In genomic region chr9:101549472-101550098, GRCh38 we compare ENCODE assay signal across 13 cellular contexts. TPM values are rescaled to one million over a fixed set of nuclear protein-coding genes. Genes with fewer than 3 reads are reported as not detected.
DNase-seq lines count a peak whose midpoint lies in the region; ATAC-seq, FAIRE-seq and TF ChIP-seq lines count a peak whose summit lies in the region.
"Not testable (repeated sequence)": the region's sequence is repeated elsewhere in the genome, so short reads cannot be mapped to it uniquely, and the experiment has no call there.
"Had no signal": no experiment of that assay in that cellular context is flagged by ENCODE, and none has a peak within 500 bp of the region (broad histone marks: within the 10 kb centered on the region; RNA-seq: fewer than 3 reads in every experiment).

No MANE protein-coding gene starts in this region.

- intact Hi-C loops in HCT116 (cut with micrococcal nuclease), result loop anchor here (1.0 kb wide), 1 partner anchor 90 kb away; no protein-coding TSS in a partner anchor
- intact Hi-C loops in K562 (cut with micrococcal nuclease); left ventricle myocardium inferior (cut with micrococcal nuclease); tibial artery (cut with DNase I; ENCODE audit: low total_unique reads): not testable (repeated sequence)

- RAD21 ChIA-PET in HCT116 (lab: Charles Lee; ENCODE audit: low non-redundant PET in 1 of 2, low total read pairs in 2 of 2, uncharacterized antibody in 2 of 2, unreplicated experiment in 2 of 2), result interaction anchor here in 1 of 2 experiments (0.9 kb wide), 1 partner anchor 91 kb away, joined by 3 read pairs; no protein-coding TSS in a partner anchor

- H3K4me1 Mint-ChIP-seq in nephron, result not testable (repeated sequence)

- H3K27me3 Mint-ChIP-seq in nephron (ENCODE audit: low read depth), result not testable (repeated sequence)

- not testable (repeated sequence) for H3K27ac ChIP-seq in HCT116 (ENCODE audit: low read depth, low read length); RWPE2 (ENCODE audit: poor library complexity, severe bottlenecking); K562 (ENCODE audit: extremely low read depth, low read depth, low read length); left ventricle myocardium inferior (replicated peaks); tibial artery

- not testable (repeated sequence) for FAIRE-seq in K562 (lab: Jason Lieb, UNC)

- BruUV-seq in HCT116 (replicated peaks; lab: Mats Ljungman, UMichigan); K562 (replicated peaks; lab: Mats Ljungman, UMichigan): not testable (repeated sequence)

- TF ChIP-seq RAD21 in HCT116 (IDR thresholded peaks at IDR 0.05; ENCODE audit: low read depth) (0 out of 2 replicates have a peak, but pooled peaks have one; percentile 16), K562 (CRISPR knock-in tag; conservative IDR thresholded peaks at IDR 0.05 in 1 of 2, IDR thresholded peaks at IDR 0.05 in 1 of 2) (peak in 1 of 2 experiments; percentile 22; a peak in 2 of 4 replicates)

- POLR2A ChIA-PET in HCT116 (lab: Charles Lee); K562 (lab: Yijun Ruan, JAX): not testable (repeated sequence)

- H3K4me3 ChIP-seq in AG10803 (ENCODE audit: low read length); HCT116 (replicated peaks in 1 of 2; ENCODE audit: low read depth in 1 of 2, low read length in 2 of 2); RWPE2 (ENCODE audit: severe bottlenecking); K562; epithelial cell of esophagus (ENCODE audit: low read length); left ventricle myocardium inferior; tibial artery: not testable (repeated sequence)

- H3K9me1 ChIP-seq in K562 (ENCODE audit: control insufficient read depth, insufficient read depth, low read length), result not testable (repeated sequence)

- not testable (repeated sequence) for H4K20me1 ChIP-seq in HCT116 (ENCODE audit: insufficient read depth); K562 (replicated peaks; ENCODE audit: control insufficient read depth, insufficient read depth, low read length)

- CTCF ChIA-PET in HCT116 (lab: Charles Lee), result interaction anchor here (1.4 kb wide), 1 partner anchor 101 kb away, joined by 4 read pairs; no protein-coding TSS in a partner anchor
- CTCF ChIA-PET in K562 (lab: Yijun Ruan, JAX; ENCODE audit: low intra/inter-chr PET ratio), result not testable (repeated sequence)

- not testable (repeated sequence) for DNase-seq in AG10803 (ENCODE audit: low read depth); HCT116 (ENCODE audit: low read depth, low spot score); RWPE2 (ENCODE audit: low spot score); K562 (ENCODE audit: extremely low read depth in 1 of 4, low spot score in 3 of 4); left ventricle myocardium inferior; tibial artery
- DNase-seq in epithelial cell of esophagus (ENCODE audit: low read depth), result peak; percentile 14

- not testable (repeated sequence) for TF ChIP-seq POLR2A in HCT116 (IDR thresholded peaks at IDR 0.05; ENCODE audit: borderline replicate concordance, extremely low read depth, insufficient read depth, insufficient read length); K562 (conservative IDR thresholded peaks at IDR 0.05)

- H3K36me3 ChIP-seq in HCT116 (ENCODE audit: control insufficient read depth in 1 of 2, insufficient read depth in 2 of 2, low read length in 2 of 2) (peaks cover 40 to 49% of the 10 kb centered on the region in 2 experiments), RWPE2 (ENCODE audit: low read depth) (peaks cover 97% of the 10 kb centered on the region), K562 (ENCODE audit: control insufficient read depth, insufficient read depth, low read length) (peaks cover 78% of the 10 kb centered on the region; the same call in 2 of the 3 replicates), left ventricle myocardium inferior (peaks cover 95% of the 10 kb centered on the region), tibial artery (peaks cover 83 to 99% (median 96%) of the 10 kb centered on the region in 3 donors)

- not testable (repeated sequence) for ATAC-seq in HCT116; RWPE2 (ENCODE audit: low read depth); K562

- not testable (repeated sequence) for H3K9ac ChIP-seq in HCT116 (ENCODE audit: low read length); K562 (ENCODE audit: insufficient read depth in 1 of 2, low read depth in 2 of 2, low read length in 2 of 2)

- not testable (repeated sequence) for H3K79me2 ChIP-seq in HCT116 (ENCODE audit: insufficient read depth, low read length); K562 (ENCODE audit: control insufficient read depth, insufficient read depth, low read length)

- WGBS in K562 (ENCODE audit: insufficient coverage, low coverage, missing lambda C conversion rate), result 92% methylated on average over 16 of the region's 18 CpGs

- not testable (repeated sequence) for H3K9me3 Mint-ChIP-seq in nephron

- H3K27me3 ChIP-seq in HCT116 (ENCODE audit: insufficient read depth, low read length); RWPE2 (ENCODE audit: insufficient read depth, poor library complexity, severe bottlenecking); K562 (ENCODE audit: control insufficient read depth in 2 of 2, insufficient read depth in 2 of 2, low read length in 2 of 2); left ventricle myocardium inferior (ENCODE audit: low read depth); tibial artery: not testable (repeated sequence)

- not testable (repeated sequence) for TF ChIP-seq EP300 in K562 (IDR thresholded peaks at IDR 0.05; ENCODE audit: low read length)

- not testable (repeated sequence) for H3K4me2 ChIP-seq in HCT116 (ENCODE audit: low read length); K562 (ENCODE audit: insufficient read depth, low read length)

- not testable (repeated sequence) for H3K9me3 ChIP-seq in HCT116 (ENCODE audit: control insufficient read depth in 1 of 2, insufficient read depth in 1 of 2, low read depth in 1 of 2, low read length in 2 of 2); RWPE2 (ENCODE audit: severe bottlenecking); K562 (replicated peaks; ENCODE audit: control insufficient read depth, insufficient read depth, low read depth, low read length); left ventricle myocardium inferior (replicated peaks); tibial artery

- in situ Hi-C loops in K562 (cut with MboI), result loop anchor here (25.0 kb wide), 1 partner anchor 837 kb away; no protein-coding TSS in a partner anchor

- peaks cover 86% of the 10 kb centered on the region for H3K36me3 Mint-ChIP-seq in nephron (ENCODE audit: low read depth)

- H2AFZ ChIP-seq in HCT116 (ENCODE audit: low read depth, low read length, poor library complexity, severe bottlenecking); K562 (ENCODE audit: low read depth, low read length): not testable (repeated sequence)

- H3K27ac Mint-ChIP-seq in nephron, result not testable (repeated sequence)

- not testable (repeated sequence) for H3K4me1 ChIP-seq in HCT116 (ENCODE audit: control insufficient read depth in 1 of 2, insufficient read depth in 2 of 2, low read length in 2 of 2); RWPE2 (ENCODE audit: insufficient read depth, poor library complexity, severe bottlenecking); K562 (replicated peaks in 1 of 2; ENCODE audit: control insufficient read depth in 2 of 2, insufficient read depth in 2 of 2, low read length in 2 of 2); left ventricle myocardium inferior; tibial artery

- not testable (repeated sequence) for H3K9me2 ChIP-seq in HCT116 (ENCODE audit: insufficient read depth)

- H3K4me3 Mint-ChIP-seq in nephron, result not testable (repeated sequence)

- peak; percentile 25 for TF ChIP-seq CTCF in AG10803 (conservative IDR thresholded peaks at IDR 0.05; ENCODE audit: low read length)
- 0 out of 6 replicates have a peak, but pooled peaks of 2 of the 3 experiments have one; percentile 13 to 14 for TF ChIP-seq CTCF in HCT116 (IDR thresholded peaks at IDR 0.05 in 2 of 3, conservative IDR thresholded peaks at IDR 0.05 in 1 of 3; ENCODE audit: borderline replicate concordance in 1 of 3, insufficient read depth in 1 of 3, low read depth in 2 of 3, low read length in 2 of 3)
- TF ChIP-seq CTCF in RWPE2 (IDR thresholded peaks at IDR 0.05; ENCODE audit: poor library complexity, severe bottlenecking), result peak; percentile 50
- TF ChIP-seq CTCF in K562 (IDR thresholded peaks at IDR 0.05 in 2 of 3, conservative IDR thresholded peaks at IDR 0.05 in 1 of 3; ENCODE audit: insufficient read depth in 2 of 3, low read depth in 1 of 3, low read length in 3 of 3), result 0 out of 6 replicates have a peak, but pooled peaks of 1 of the 3 experiments have one; percentile 15
- TF ChIP-seq CTCF in epithelial cell of esophagus (IDR thresholded peaks at IDR 0.05; ENCODE audit: insufficient read depth, low read depth, low read length, missing control alignments), result peak; percentile 26
- TF ChIP-seq CTCF in left ventricle myocardium inferior (IDR thresholded peaks at IDR 0.05; ENCODE audit: borderline replicate concordance), result peak; percentile 50
- peak; percentile 28 to 38 (median 32) for TF ChIP-seq CTCF in nephron (IDR thresholded peaks at IDR 0.05; ENCODE audit: unreplicated experiment in 3 of 3)
- TF ChIP-seq CTCF in tibial artery (IDR thresholded peaks at IDR 0.05), result peak; percentile 25 to 33

RNA-seq across cellular contexts. Expression of gene RNF20, which starts 15.9 kb away (rescaled TPM):
- total RNA-seq in HCT116 (2021; ENCODE audit: unreplicated experiment) (37.6 TPM), K562 (2014; rRNA removed) (12.7 and 13.9 TPM in 2 replicates), K562 (2014; rRNA removed; fragmentation: Illumina TruSeq; extraction: Trizol) (22.9 and 30.4 TPM in 2 replicates), K562 (2015; rRNA removed; fragmentation: Illumina TruSeq; extraction: Trizol) (24.3 and 25.0 TPM in 2 replicates), K562 (2021) (21.2 and 23.3 TPM in 2 replicates), left ventricle myocardium inferior (55.4 TPM)
- polyA plus RNA-seq in HCT116 (2012), result 24.9 and 25.5 TPM in 2 replicates
- total RNA-seq in K562 (2011; cell fraction: chromatin; rRNA removed; ENCODE audit: low replicate concordance), result 11.4 and 18.1 TPM in 2 replicates
- 4.0 and 5.4 TPM in 2 replicates for total RNA-seq in K562 (2011; cell fraction: nucleolus; rRNA removed)
- 7.6 and 8.2 TPM in 2 replicates for total RNA-seq in K562 (2011; cell fraction: nucleoplasm; rRNA removed)
- polyA plus RNA-seq in K562 (2011; rRNA removed) (14.2 and 22.5 TPM in 2 replicates), K562 (2014; fragmentation: Illumina TruSeq; extraction: Trizol) (19.4 and 22.1 TPM in 2 replicates), K562 (2014; fragmentation: Nextera tagmentation; extraction: Ambion mirVana) (10 to 100 TPM in 1 of 2 experiments, 1 to 10 TPM in 1; 5.5 to 11.2 TPM), K562 (2014; rRNA removed) (15.0 and 18.0 TPM in 2 replicates)
- polyA plus RNA-seq in K562 (2011; cell fraction: cytosol; rRNA removed), result 3.4 and 8.2 TPM in 2 replicates
- 9.0 and 11.0 TPM in 2 replicates for polyA plus RNA-seq in K562 (2011; cell fraction: nucleus; rRNA removed)
- 23.2 and 23.5 TPM in 2 replicates for polyA plus RNA-seq in K562 (2012)
- 39.5 and 39.8 TPM in 2 replicates for polyA minus RNA-seq in K562 (2011; rRNA and poly(A)+ RNA removed)
- 8.5 and 9.6 TPM in 2 replicates for polyA minus RNA-seq in K562 (2011; cell fraction: cytosol; rRNA and poly(A)+ RNA removed)
- polyA minus RNA-seq in K562 (2011; cell fraction: nucleus; rRNA and poly(A)+ RNA removed), result 6.3 and 12.3 TPM in 2 replicates

RNA-seq across cellular contexts. Expression of gene PPP3R2, which starts 45.2 kb away (rescaled TPM):
- not detected for total RNA-seq in HCT116 (2021; ENCODE audit: unreplicated experiment)
- polyA plus RNA-seq in HCT116 (2012), result not detected in 2 replicates
- total RNA-seq in K562 (2011; cell fraction: chromatin; rRNA removed; ENCODE audit: low replicate concordance), result not detected in 2 replicates
- not detected in 2 replicates for total RNA-seq in K562 (2011; cell fraction: nucleolus; rRNA removed)
- total RNA-seq in K562 (2011; cell fraction: nucleoplasm; rRNA removed), result not detected in 2 replicates
- total RNA-seq in K562 (2014; rRNA removed), result not detected in 2 replicates
- total RNA-seq in K562 (2014; rRNA removed; fragmentation: Illumina TruSeq; extraction: Trizol), result not detected in 2 replicates
- not detected in 2 replicates for total RNA-seq in K562 (2015; rRNA removed; fragmentation: Illumina TruSeq; extraction: Trizol)
- not detected in 2 replicates for total RNA-seq in K562 (2021)
- not detected in 2 replicates for polyA plus RNA-seq in K562 (2011; rRNA removed)
- polyA plus RNA-seq in K562 (2011; cell fraction: cytosol; rRNA removed), result not detected in 2 replicates
- polyA plus RNA-seq in K562 (2011; cell fraction: nucleus; rRNA removed), result not detected in 2 replicates
- polyA plus RNA-seq in K562 (2012), result not detected in 2 replicates
- not detected in 2 replicates for polyA plus RNA-seq in K562 (2014; fragmentation: Illumina TruSeq; extraction: Trizol)
- polyA plus RNA-seq in K562 (2014; fragmentation: Nextera tagmentation; extraction: Ambion mirVana), result not detected
- polyA plus RNA-seq in K562 (2014; rRNA removed), result not detected in 2 replicates
- not detected in 2 replicates for polyA minus RNA-seq in K562 (2011; rRNA and poly(A)+ RNA removed)
- polyA minus RNA-seq in K562 (2011; cell fraction: cytosol; rRNA and poly(A)+ RNA removed), result not detected in 2 replicates
- not detected in 2 replicates for polyA minus RNA-seq in K562 (2011; cell fraction: nucleus; rRNA and poly(A)+ RNA removed)
- total RNA-seq in left ventricle myocardium inferior, result not detected
- total RNA-seq: activated naive CD4-positive, alpha-beta T cell treated with anti-CD3 and anti-CD28 coated beads for 36 hours; IMR-90; M059J; myocyte; omental fat pad had no signal
- polyA plus RNA-seq: IMR-90 had no signal
